9 cellular contexts compared by ENCODE assay signal in the genomic region with DNA sequence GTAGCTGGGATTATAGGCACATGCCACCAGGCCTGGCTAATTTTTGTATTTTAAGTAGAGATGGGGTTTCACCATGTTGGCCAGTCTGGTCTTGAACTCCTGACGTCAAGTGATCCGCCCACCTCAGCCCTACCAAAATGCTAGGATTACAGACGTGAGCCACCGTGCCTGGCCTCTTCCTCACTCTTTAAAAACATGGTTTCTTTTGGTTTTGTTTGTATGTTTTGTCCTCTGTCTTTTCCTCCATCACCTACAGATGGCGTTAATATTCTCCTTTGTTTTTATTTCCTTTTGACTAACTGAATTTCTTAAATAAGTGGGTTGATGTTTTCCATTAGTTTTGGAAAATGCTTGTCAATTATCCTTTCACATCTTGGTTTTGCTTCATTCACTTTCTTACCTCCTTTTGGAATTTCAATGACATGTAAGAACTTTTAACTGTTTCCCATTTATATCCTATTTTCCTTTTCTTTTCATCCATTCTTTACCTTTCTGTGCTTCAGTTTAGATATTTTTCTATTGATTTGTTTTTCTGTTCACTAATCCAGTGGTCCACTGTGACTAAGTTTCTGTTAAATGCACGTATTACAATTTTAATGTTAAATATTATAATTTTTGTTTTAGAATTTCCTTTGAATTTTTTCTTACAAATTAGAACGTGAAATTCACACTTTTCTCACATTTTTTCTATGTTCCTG.
DNase-seq lines count a peak whose midpoint lies in the region; ATAC-seq, FAIRE-seq and TF ChIP-seq lines count a peak whose summit lies in the region.
"Had no signal": no experiment of that assay in that cellular context is flagged by ENCODE, and none has a peak within 500 bp of the region (broad histone marks: within the 10 kb centered on the region; RNA-seq: fewer than 3 reads in every experiment).

No MANE protein-coding gene starts in this region.

- in situ Hi-C loops in K562 (cut with MboI), result no loop called here

- 1% methylated on average over 7 of the region's 7 CpGs for WGBS in K562 (ENCODE audit: insufficient coverage, low coverage, missing lambda C conversion rate)

- H3K4me1 Mint-ChIP-seq in nephron progenitor cell, result peaks cover 18% of the 10 kb centered on the region

- CTCF ChIA-PET in K562 (lab: Yijun Ruan, JAX; ENCODE audit: low intra/inter-chr PET ratio), result interaction anchor here (0.7 to 2.0 kb wide), 5 partner anchors 21 to 179 kb away, joined by 3 to 12 read pairs (median 4); no protein-coding TSS in a partner anchor

- intact Hi-C loops in K562 (cut with micrococcal nuclease), result loop anchor here (1.0 kb wide), 1 partner anchor 73 kb away; no protein-coding TSS in a partner anchor

- no peaks in the 10 kb centered on the region for H3K4me1 ChIP-seq in K562 (replicated peaks in 1 of 2; ENCODE audit: control insufficient read depth in 2 of 2, insufficient read depth in 2 of 2, low read length in 2 of 2)

- BruUV-seq in K562 (replicated peaks; lab: Mats Ljungman, UMichigan), result no TSS peak

- H3K9me1 ChIP-seq in K562 (ENCODE audit: control insufficient read depth, insufficient read depth, low read length), result no peaks in the 10 kb centered on the region

- peak; percentile 4 for DNase-seq in NCI-H2107 treated with DMSO at 0.1 percent for 48 hours (lab: John Stamatoyannopoulos, UW; ENCODE audit: unreplicated experiment)
- DNase-seq in NCI-H2107 (lab: John Stamatoyannopoulos, UW), result no peak
- peak; percentile 36 for DNase-seq in Jurkat, Clone E6-1 (ENCODE audit: low read depth, low spot score)
- DNase-seq in K562 (ENCODE audit: extremely low read depth in 1 of 4, low spot score in 3 of 4), result peak in 1 of 4 experiments; percentile 41
- DNase-seq in nephron progenitor cell, result no peak
- DNase-seq in HTR-8/SVneo (ENCODE audit: insufficient read length, low spot score), result no peak
- DNase-seq: activated CD4-positive, CD25-positive, alpha-beta regulatory T cell treated with anti-CD3 and anti-CD28 coated beads, Interleukin-2, amount 50 U/mL, for 72 hours had no signal

- no peaks in the 10 kb centered on the region for H3K36me3 Mint-ChIP-seq in nephron progenitor cell (ENCODE audit: low read depth)

- H3K4me2 ChIP-seq in K562 (ENCODE audit: insufficient read depth, low read length), result no peak overlapping the region

- no peaks in the 10 kb centered on the region for H3K9me3 ChIP-seq in K562 (replicated peaks; ENCODE audit: control insufficient read depth, insufficient read depth, low read depth, low read length)

- H3K36me3 ChIP-seq in K562 (ENCODE audit: control insufficient read depth, insufficient read depth, low read length), result no peaks in the 10 kb centered on the region

- H3K4me3 ChIP-seq in Jurkat, Clone E6-1 (ENCODE audit: low read length), result no peak overlapping the region
- H3K4me3 ChIP-seq in K562, result no peak overlapping the region

- no peak overlapping the region for H3K9ac ChIP-seq in K562 (ENCODE audit: insufficient read depth in 1 of 2, low read depth in 2 of 2, low read length in 2 of 2)

- ATAC-seq in K562 (peak; percentile 63), HG03457 (IDR thresholded peaks at IDR 0.05; ENCODE audit: unreplicated experiment) (no peak), GM21390 (IDR thresholded peaks at IDR 0.05; ENCODE audit: unreplicated experiment) (no peak)

- no peaks in the 10 kb centered on the region for H3K79me2 ChIP-seq in K562 (ENCODE audit: control insufficient read depth, insufficient read depth, low read length)

- TF ChIP-seq CTCF in K562 (IDR thresholded peaks at IDR 0.05 in 2 of 3, conservative IDR thresholded peaks at IDR 0.05 in 1 of 3; ENCODE audit: insufficient read depth in 2 of 3, low read depth in 1 of 3, low read length in 3 of 3) (peak; percentile 53 to 77 (median 56); a peak in 5 of 6 replicates), nephron progenitor cell (IDR thresholded peaks at IDR 0.05) (peak; percentile 22)

- H3K27me3 ChIP-seq in K562 (ENCODE audit: control insufficient read depth in 2 of 2, insufficient read depth in 2 of 2, low read length in 2 of 2), result peaks cover 14 to 23% of the 10 kb centered on the region in 2 experiments; a peak in 3 of 5 replicates

- H2AFZ ChIP-seq in K562 (ENCODE audit: low read depth, low read length), result no peak overlapping the region

- no peaks in the 10 kb centered on the region for H3K9me3 Mint-ChIP-seq in nephron progenitor cell

- no peak overlapping the region for H3K27ac Mint-ChIP-seq in nephron progenitor cell

- H4K20me1 ChIP-seq in K562 (replicated peaks; ENCODE audit: control insufficient read depth, insufficient read depth, low read length), result no peaks in the 10 kb centered on the region

- no peak overlapping the region for H3K27ac ChIP-seq in K562 (ENCODE audit: extremely low read depth, low read depth, low read length)

- peak; percentile 50 to 81 for TF ChIP-seq RAD21 in K562 (CRISPR knock-in tag; conservative IDR thresholded peaks at IDR 0.05 in 1 of 2, IDR thresholded peaks at IDR 0.05 in 1 of 2)

- peaks cover 41% of the 10 kb centered on the region for H3K27me3 Mint-ChIP-seq in nephron progenitor cell (ENCODE audit: low read depth, poor library complexity)

- FAIRE-seq in K562 (lab: Jason Lieb, UNC), result peak; percentile 86
- no peak for FAIRE-seq in HTR-8/SVneo (lab: Jason Lieb, UNC)

- POLR2A ChIA-PET in K562 (lab: Yijun Ruan, JAX), result no interaction called here

- TF ChIP-seq EP300 in K562 (IDR thresholded peaks at IDR 0.05; ENCODE audit: low read length), result no peak

- TF ChIP-seq POLR2A in K562 (conservative IDR thresholded peaks at IDR 0.05), result no peak

- no peak overlapping the region for H3K4me3 Mint-ChIP-seq in nephron progenitor cell

TF ChIP-seq in K562, 482 proteins besides CTCF, POLR2A, EP300 and RAD21 (continues in another document):
- TF ChIP-seq CHCHD3 (CRISPR knock-in tag; IDR thresholded peaks at IDR 0.05), result no peak
- no peak for TF ChIP-seq HNRNPK (IDR thresholded peaks at IDR 0.05; ENCODE audit: low read depth, low read length, poor library complexity, severe bottlenecking)
- TF ChIP-seq KAT8 (IDR thresholded peaks at IDR 0.05; ENCODE audit: low read depth), result no peak
- no peak for TF ChIP-seq RBM39 (optimal IDR thresholded peaks at IDR 0.05; ENCODE audit: low read depth, low read length)
- TF ChIP-seq, protein P1, sequence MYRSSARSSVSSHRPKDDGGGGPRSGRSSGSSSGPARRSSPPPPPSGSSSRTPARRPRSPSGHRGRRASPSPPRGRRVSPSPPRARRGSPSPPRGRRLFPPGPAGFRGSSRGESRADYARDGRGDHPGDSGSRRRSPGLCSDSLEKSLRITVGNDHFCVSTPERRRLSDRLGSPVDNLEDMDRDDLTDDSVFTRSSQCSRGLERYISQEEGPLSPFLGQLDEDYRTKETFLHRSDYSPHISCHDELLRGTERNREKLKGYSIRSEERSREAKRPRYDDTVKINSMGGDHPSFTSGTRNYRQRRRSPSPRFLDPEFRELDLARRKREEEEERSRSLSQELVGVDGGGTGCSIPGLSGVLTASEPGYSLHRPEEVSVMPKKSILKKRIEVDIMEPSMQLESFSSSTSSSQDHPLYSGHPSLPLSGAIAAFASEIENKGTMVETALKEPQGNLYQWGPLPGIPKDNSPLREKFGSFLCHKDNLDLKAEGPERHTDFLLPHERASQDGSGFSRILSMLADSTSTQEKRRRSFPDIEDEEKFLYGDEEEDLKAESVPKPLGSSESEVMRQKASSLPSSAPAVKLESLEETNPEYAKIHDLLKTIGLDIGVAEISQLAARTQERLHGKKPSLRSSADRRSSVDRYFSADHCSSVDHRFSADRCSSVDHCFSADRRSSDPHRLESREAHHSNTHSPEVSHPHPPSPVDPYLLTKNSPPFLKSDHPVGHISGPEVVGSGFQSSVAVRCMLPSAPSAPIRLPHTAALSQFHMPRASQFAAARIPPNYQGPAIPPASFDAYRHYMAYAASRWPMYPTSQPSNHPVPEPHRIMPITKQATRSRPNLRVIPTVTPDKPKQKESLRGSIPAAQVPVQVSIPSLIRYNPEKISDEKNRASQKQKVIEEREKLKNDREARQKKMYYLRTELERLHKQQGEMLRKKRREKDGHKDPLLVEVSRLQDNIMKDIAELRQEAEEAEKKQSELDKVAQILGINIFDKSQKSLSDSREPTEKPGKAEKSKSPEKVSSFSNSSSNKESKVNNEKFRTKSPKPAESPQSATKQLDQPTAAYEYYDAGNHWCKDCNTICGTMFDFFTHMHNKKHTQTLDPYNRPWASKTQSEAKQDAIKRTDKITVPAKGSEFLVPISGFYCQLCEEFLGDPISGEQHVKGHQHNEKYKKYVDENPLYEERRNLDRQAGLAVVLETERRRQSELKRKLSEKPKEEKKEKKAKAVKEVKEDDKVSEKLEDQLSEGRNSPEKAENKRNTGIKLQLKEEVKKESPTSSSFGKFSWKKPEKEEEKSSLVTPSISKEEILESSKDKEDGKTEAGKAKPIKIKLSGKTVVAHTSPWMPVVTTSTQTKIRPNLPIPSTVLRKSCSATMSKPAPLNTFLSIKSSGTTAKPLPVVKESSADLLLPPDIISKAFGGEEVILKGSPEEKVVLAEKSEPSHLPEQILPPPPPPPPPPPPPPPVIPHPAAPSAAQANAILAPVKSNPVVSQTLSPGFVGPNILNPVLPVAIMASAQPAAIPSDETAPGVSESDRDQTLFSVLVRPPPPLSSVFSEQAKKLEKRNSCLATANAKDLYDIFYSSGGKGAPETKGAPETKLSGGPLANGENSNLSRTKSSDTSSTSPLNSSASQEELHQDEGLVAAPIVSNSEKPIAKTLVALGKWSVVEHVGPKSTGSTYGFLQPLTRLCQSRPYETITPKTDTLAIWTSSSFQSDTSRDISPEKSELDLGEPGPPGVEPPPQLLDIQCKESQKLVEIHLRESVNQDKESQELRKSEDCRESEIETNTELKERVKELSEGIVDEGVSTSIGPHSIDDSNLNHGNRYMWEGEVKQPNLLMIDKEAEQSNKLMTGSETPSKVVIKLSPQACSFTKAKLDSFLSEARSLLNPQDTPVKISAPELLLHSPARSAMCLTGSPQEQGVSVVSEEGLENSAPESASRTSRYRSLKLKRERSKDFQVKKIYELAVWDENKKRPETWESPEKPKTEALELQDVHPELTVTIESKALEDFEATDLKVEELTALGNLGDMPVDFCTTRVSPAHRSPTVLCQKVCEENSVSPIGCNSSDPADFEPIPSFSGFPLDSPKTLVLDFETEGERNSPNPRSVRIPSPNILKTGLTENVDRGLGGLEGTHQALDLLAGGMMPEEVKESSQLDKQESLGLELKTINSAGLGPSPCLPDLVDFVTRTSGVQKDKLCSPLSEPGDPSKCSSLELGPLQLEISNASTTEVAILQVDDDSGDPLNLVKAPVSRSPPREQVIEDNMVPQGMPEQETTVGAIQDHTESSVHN (IDR thresholded peaks at IDR 0.05; ENCODE audit: borderline replicate concordance in 1 of 2, low read depth in 1 of 2), result no peak
- no peak for TF ChIP-seq ELK1 (CRISPR knock-in tag; IDR thresholded peaks at IDR 0.05)

Comparison
In these comparisons a context has a peak if more than half of its experiments do, and no peak if none do; other contexts are left out.
1. DNase-seq: peak in NCI-H2107 treated with DMSO at 0.1 percent for 48 hours (single experiment) and Jurkat, Clone E6-1 (single experiment); none in NCI-H2107 (single experiment), nephron progenitor cell (single experiment) and HTR-8/SVneo (single experiment).